ENCODE assay signal across 11 cellular contexts in the genomic region with DNA sequence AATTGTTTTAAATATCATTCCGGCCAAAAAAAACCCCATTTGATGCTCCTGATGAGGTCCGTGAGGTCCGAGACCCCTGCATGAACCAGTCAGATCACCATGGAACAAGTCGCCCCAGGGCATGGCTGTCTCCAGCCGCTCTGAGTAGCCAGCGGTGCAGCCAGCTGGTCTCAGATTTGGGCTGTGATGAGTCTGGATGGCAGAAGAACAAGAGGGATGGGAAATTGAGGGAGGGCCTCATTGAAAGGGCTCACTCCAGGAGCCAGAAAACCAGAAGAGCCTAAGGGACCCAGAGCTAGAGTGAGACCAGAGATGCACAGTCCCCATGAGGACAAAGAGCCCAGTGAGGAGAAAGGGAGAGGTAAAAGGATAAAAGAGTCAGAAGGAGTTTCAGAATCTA.
A peak's percentile ranks its signal among the peaks of the same experiment; 100 is the strongest.
DNase-seq lines count a peak whose midpoint lies in the region; ATAC-seq, FAIRE-seq and TF ChIP-seq lines count a peak whose summit lies in the region.
"Had no signal": no experiment of that assay in that cellular context is flagged by ENCODE, and none has a peak within 500 bp of the region (broad histone marks: within the 10 kb centered on the region; RNA-seq: fewer than 3 reads in every experiment).

No MANE protein-coding gene starts in this region.

- TF ChIP-seq POLR2A in gastroesophageal sphincter (IDR thresholded peaks at IDR 0.05), result no peak

- BruUV-seq in Panc1 (replicated peaks; lab: Mats Ljungman, UMichigan), result no TSS peak

- ATAC-seq in Panc1, result no peak
- ATAC-seq in gastroesophageal sphincter, result no peak
- ATAC-seq in HG02678 (IDR thresholded peaks at IDR 0.05; ENCODE audit: unreplicated experiment), result no peak
- no peak for ATAC-seq in GM21576 (IDR thresholded peaks at IDR 0.05; ENCODE audit: unreplicated experiment)

- H3K4me1 ChIP-seq in Panc1 (ENCODE audit: control insufficient read depth, insufficient read depth, low read length), result peaks cover 56% of the 10 kb centered on the region
- H3K4me1 ChIP-seq in gastroesophageal sphincter, result peaks cover 0 to 41% (median 7%) of the 10 kb centered on the region in 3 donors
- peaks cover 8 to 23% of the 10 kb centered on the region in 2 donors for H3K4me1 ChIP-seq in small intestine (ENCODE audit: control insufficient read depth in 2 of 2, insufficient read depth in 1 of 2, low read depth in 1 of 2, low read length in 1 of 2)

- WGBS in gastroesophageal sphincter (ENCODE audit: low coverage in 1 of 2), 2 donors, result 93 to 100% methylated on average over 1 to 6 of the region's 6 CpGs
- WGBS in small intestine, 3 donors, result 94 to 96% (median 96%) methylated on average over 6 of the region's 6 CpGs

- DNase-seq in GM12865 (ENCODE audit: low read depth) (no peak), Panc1 (ENCODE audit: low read depth, low spot score) (no peak), small intestine (no peak), NCI-H774 (lab: John Stamatoyannopoulos, UW) (no peak)
- no peak for DNase-seq in NK-92 treated with Interleukin-12 subunit alpha and Interleukin-12 subunit beta, amount 100 ng/mL, for 24 hours (lab: John Stamatoyannopoulos, UW)
- DNase-seq: NCI-H1048; stimulated activated CD4-positive, alpha-beta T cell treated with anti-CD3 and anti-CD28 coated beads, Interleukin-4, amount 100 ng/mL, for 4 hours had no signal

- CTCF ChIA-PET in Panc1 (lab: Charles Lee), result no interaction called here

- H3K27me3 ChIP-seq in Panc1 (ENCODE audit: control insufficient read depth, insufficient read depth, low read length) (no peaks in the 10 kb centered on the region), gastroesophageal sphincter (no peaks in the 10 kb centered on the region), small intestine (ENCODE audit: control insufficient read depth in 2 of 2, insufficient read depth in 2 of 2, low read length in 2 of 2) (no peaks in the 10 kb centered on the region)

- TF ChIP-seq CTCF in GM12865 (IDR thresholded peaks at IDR 0.05; ENCODE audit: insufficient read depth, low read depth, low read length, missing control alignments) (no peak), Panc1 (IDR thresholded peaks at IDR 0.05) (no peak), gastroesophageal sphincter (IDR thresholded peaks at IDR 0.05) (no peak)

- POLR2A ChIA-PET in Panc1 (lab: Charles Lee), result interaction anchor here (0.7 kb wide), 1 partner anchor 29 kb away, joined by 3 read pairs; no protein-coding TSS in a partner anchor

- no peaks in the 10 kb centered on the region for H3K36me3 ChIP-seq in Panc1 (ENCODE audit: control insufficient read depth, insufficient read depth, low read length)
- H3K36me3 ChIP-seq in gastroesophageal sphincter, result no peaks in the 10 kb centered on the region
- H3K36me3 ChIP-seq in small intestine (ENCODE audit: control insufficient read depth in 2 of 2, insufficient read depth in 2 of 2, low read length in 2 of 2), result no peaks in the 10 kb centered on the region

- peak overlapping the region; percentile 11 for H3K4me3 ChIP-seq in GM12865 (ENCODE audit: low read depth, low read length)
- H3K4me3 ChIP-seq in Panc1 (ENCODE audit: low read depth in 2 of 2, low read length in 2 of 2), result no peak overlapping the region
- H3K4me3 ChIP-seq in gastroesophageal sphincter, result no peak overlapping the region
- H3K4me3 ChIP-seq in small intestine (ENCODE audit: low read depth in 1 of 2, low read length in 2 of 2), result no peak overlapping the region
- H3K4me3 ChIP-seq: SK-N-MC had no signal

- H3K9me3 ChIP-seq in Panc1 (ENCODE audit: control insufficient read depth, insufficient read depth, low read depth, low read length) (peaks cover 6% of the 10 kb centered on the region; the same call in 1 of the 2 replicates), gastroesophageal sphincter (no peaks in the 10 kb centered on the region), small intestine (ENCODE audit: control insufficient read depth, low read depth) (no peaks in the 10 kb centered on the region)

- peak overlapping the region; percentile 100 for H3K27ac ChIP-seq in Panc1 (ENCODE audit: low read length)
- H3K27ac ChIP-seq in gastroesophageal sphincter, result peak overlapping the region in 3 of 4 donors; percentile 6 to 87 (median 82)
- H3K27ac ChIP-seq in small intestine (ENCODE audit: low read depth in 1 of 2, low read length in 1 of 2), result peak overlapping the region; percentile 71 to 97
- H3K27ac ChIP-seq: SK-N-MC had no signal

- no peak for TF ChIP-seq EP300 in gastroesophageal sphincter (IDR thresholded peaks at IDR 0.05)

- intact Hi-C loops in Panc1 (cut with micrococcal nuclease; ENCODE audit: unreplicated experiment), result loop anchor here (5.0 kb wide), 1 partner anchor 232 kb away; no protein-coding TSS in a partner anchor

- FAIRE-seq in small intestine (lab: Jason Lieb, UNC), result no peak

- in situ Hi-C loops in Panc1 (cut with HindIII; ENCODE audit: low pct_unique_long_range_greater_than_20kb, low sequenced_read_pairs), result loop anchor here (10.0 to 25.0 kb wide), 2 partner anchors 120 to 342 kb away; a partner anchor contains a TSS
